In genomic region chr4:7943211-7943610, GRCh38 we compare ENCODE assay signal across 18 cellular contexts. TPM values are rescaled to one million over a fixed set of nuclear protein-coding genes. Genes with fewer than 3 reads are reported as not detected.
DNase-seq lines count a peak whose midpoint lies in the region; ATAC-seq and TF ChIP-seq lines count a peak whose summit lies in the region.
"Had no signal": no experiment of that assay in that cellular context is flagged by ENCODE, and none has a peak within 500 bp of the region (broad histone marks: within the 10 kb centered on the region; RNA-seq: fewer than 3 reads in every experiment).

No MANE protein-coding gene starts in this region.

- H3K9me3 Mint-ChIP-seq in mesothelial cell of epicardium = no peaks in the 10 kb centered on the region
- H3K9me3 Mint-ChIP-seq: CD8-positive, alpha-beta T cell had no signal

- peak overlapping the region; percentile 39 for H3K27ac Mint-ChIP-seq in mesothelial cell of epicardium
- H3K27ac Mint-ChIP-seq: CD8-positive, alpha-beta T cell had no signal

- no peaks in the 10 kb centered on the region for H3K36me3 ChIP-seq in sigmoid colon
- H3K36me3 ChIP-seq: BLaER1, HAP-1 had no signal

- no peak overlapping the region for H3K4me3 Mint-ChIP-seq in mesothelial cell of epicardium
- H3K4me3 Mint-ChIP-seq: CD14-positive monocyte; CD8-positive, alpha-beta T cell had no signal

- intact Hi-C loops in sigmoid colon (cut with DNase I) = no loop called here

- no peaks in the 10 kb centered on the region for H3K27me3 ChIP-seq in sigmoid colon

- H3K9me3 ChIP-seq in sigmoid colon = no peaks in the 10 kb centered on the region
- H3K9me3 ChIP-seq: BLaER1, HAP-1 had no signal

- H3K27ac ChIP-seq in sigmoid colon = no peak overlapping the region
- H3K27ac ChIP-seq: BLaER1, GM23248, HL-60 had no signal

- H3K4me1 Mint-ChIP-seq in mesothelial cell of epicardium = peaks cover 51% of the 10 kb centered on the region

- peak; percentile 38 for DNase-seq in activated effector memory CD4-positive, alpha-beta T cell treated with anti-CD3 and anti-CD28 coated beads, Interleukin-2, amount 50 U/mL, for 16 hours
- no peak for DNase-seq in activated effector memory CD4-positive, alpha-beta T cell treated with Interleukin-2 at 50 U/mL for 16 hours
- DNase-seq in mesothelial cell of epicardium (ENCODE audit: low spot score in 2 of 2, unreplicated experiment in 2 of 2) = no peak
- DNase-seq in sigmoid colon = peak; percentile 34
- DNase-seq in midbrain (lab: John Stamatoyannopoulos, UW) = no peak
- no peak for DNase-seq in SK-N-DZ (ENCODE audit: low spot score)
- DNase-seq: 8988T; Calu3; CD8-positive, alpha-beta T cell; DMS 273 treated with DMSO at 0.1 percent for 48 hours; DMS79; GDM1; GM23248 had no signal

- no peak for ATAC-seq in HG03439 (IDR thresholded peaks at IDR 0.05; ENCODE audit: unreplicated experiment)
- ATAC-seq: CD8-positive, alpha-beta T cell had no signal

- TF ChIP-seq CTCF in mesothelial cell of epicardium (IDR thresholded peaks at IDR 0.05; ENCODE audit: unreplicated experiment) = no peak
- TF ChIP-seq CTCF in sigmoid colon (IDR thresholded peaks at IDR 0.05) = no peak

- no peak overlapping the region for H3K4me3 ChIP-seq in sigmoid colon
- H3K4me3 ChIP-seq: BLaER1, GM23248, HAP-1 had no signal

- no peaks in the 10 kb centered on the region for H3K36me3 Mint-ChIP-seq in mesothelial cell of epicardium
- H3K36me3 Mint-ChIP-seq: CD14-positive monocyte; CD8-positive, alpha-beta T cell had no signal

- no peaks in the 10 kb centered on the region for H3K27me3 Mint-ChIP-seq in mesothelial cell of epicardium (ENCODE audit: low read depth)

- 86 to 94% methylated on average over 8 of the region's 8 CpGs for WGBS in sigmoid colon, 2 donors

- H3K4me1 ChIP-seq in sigmoid colon = peaks cover 0 to 25% (median 21%) of the 10 kb centered on the region in 4 donors

- no peak for TF ChIP-seq POLR2A in sigmoid colon (IDR thresholded peaks at IDR 0.05)

- no peak for TF ChIP-seq EP300 in sigmoid colon (IDR thresholded peaks at IDR 0.05)

RNA-seq across cellular contexts. Expression of gene AFAP1, which starts 3.5 kb away (rescaled TPM):
- total RNA-seq in mesothelial cell of epicardium (75.4 to 82.4 TPM (median 79.1 TPM) in 3 replicates), sigmoid colon (10 to 100 TPM; 24.0 to 51.3 (median 38.2) TPM)
- polyA plus RNA-seq in sigmoid colon = 10 to 100 TPM in 1 of 3 donors, 1 to 10 TPM in 2; 7.6 to 14.5 (median 9.6) TPM
- 20.4 and 24.0 TPM in 2 replicates for polyA plus RNA-seq in SK-N-DZ (2014; cell fraction: cytosol; rRNA removed)
- polyA plus RNA-seq in SK-N-DZ (2014; cell fraction: nucleus; rRNA removed) = 17.3 and 27.1 TPM in 2 replicates
- polyA plus RNA-seq: CD14-positive monocyte had no signal

Comparison
In these comparisons a context has a peak if more than half of its experiments do, and no peak if none do; other contexts are left out.
1. DNase-seq: peak in activated effector memory CD4-positive, alpha-beta T cell treated with anti-CD3 and anti-CD28 coated beads, Interleukin-2, amount 50 U/mL, for 16 hours (single experiment) and sigmoid colon (single experiment); none in activated effector memory CD4-positive, alpha-beta T cell treated with Interleukin-2 at 50 U/mL for 16 hours (single experiment), mesothelial cell of epicardium (0 of 2), midbrain (single experiment) and SK-N-DZ (single experiment).